In the genomic region with DNA sequence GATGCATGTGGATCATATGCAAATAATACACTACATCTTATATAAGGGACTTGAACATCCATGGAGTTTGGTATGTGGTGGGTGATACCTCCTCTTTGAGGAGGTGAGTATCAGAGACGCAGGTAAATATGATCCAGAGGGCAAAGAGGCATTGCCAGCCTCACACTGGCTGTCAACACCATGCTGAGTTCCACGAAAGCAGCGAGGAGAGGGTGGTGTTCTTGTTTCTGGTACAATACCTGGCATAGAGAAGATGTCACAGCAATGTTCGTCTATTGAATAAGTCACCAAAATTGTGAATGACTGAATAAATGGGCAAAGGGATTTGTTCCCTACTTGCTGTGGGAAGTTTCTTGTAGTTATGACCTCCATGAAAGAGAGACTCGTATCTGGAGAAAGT, we compare ENCODE assay signal across 33 cellular contexts.
"Had no signal": no experiment of that assay in that cellular context is flagged by ENCODE, and none has a peak within 500 bp of the region (broad histone marks: within the 10 kb centered on the region; RNA-seq: fewer than 3 reads in every experiment).

No MANE protein-coding gene starts in this region.

- H3K4me1 ChIP-seq: adrenal gland, ascending aorta, body of pancreas, breast epithelium had no signal

- H3K4me3 ChIP-seq: adrenal gland, ascending aorta, body of pancreas, breast epithelium, cardiac muscle cell had no signal

- FAIRE-seq: astrocyte, bronchial epithelial cell had no signal

- H3K27me3 ChIP-seq: adrenal gland, ascending aorta, body of pancreas, brain microvascular endothelial cell, breast epithelium, cardiac muscle cell had no signal

- ATAC-seq: activated naive CD4-positive, alpha-beta T cell treated with anti-CD3 and anti-CD28 coated beads, Interleukin-2, amount 50 U/mL, for 72 hours; activated naive CD8-positive, alpha-beta T cell treated with anti-CD3 and anti-CD28 coated beads, Interleukin-2, amount 50 U/mL, for 24 hours; activated T-cell treated with anti-CD3 and anti-CD28 coated beads, Interleukin-2, amount 50 U/mL, for 4 hours; activated T-cell treated with anti-CD3 and anti-CD28 coated beads, Interleukin-2, amount 50 U/mL, for 72 hours; activated T-helper 17 cell treated with anti-CD3 and anti-CD28 coated beads, Interleukin-2, amount 50 U/mL, for 72 hours; body of pancreas had no signal

- H3K36me3 ChIP-seq: adrenal gland, brain microvascular endothelial cell, breast epithelium, cardiac muscle cell had no signal

- H3K27ac ChIP-seq: adrenal gland, ascending aorta, body of pancreas, brain microvascular endothelial cell, breast epithelium, cardiac muscle cell had no signal

- H3K9me3 ChIP-seq: adrenal gland, body of pancreas had no signal

- DNase-seq: activated effector memory CD4-positive, alpha-beta T cell treated with anti-CD3 and anti-CD28 coated beads, Interleukin-2, amount 50 U/mL, for 16 hours; activated effector memory CD4-positive, alpha-beta T cell treated with Interleukin-2 at 50 U/mL for 16 hours; activated gamma-delta T cell; activated gamma-delta T cell treated with Interleukin-2 at 50 U/mL for 16 hours; activated naive CD4-positive, alpha-beta T cell; activated naive CD4-positive, alpha-beta T cell treated with anti-CD3 and anti-CD28 coated beads for 36 hours; activated naive CD4-positive, alpha-beta T cell treated with anti-CD3 and anti-CD28 coated beads, Interleukin-2, amount 10 ng/mL, durations not matched to agents 7 days and 5 days; activated naive CD4-positive, alpha-beta T cell treated with anti-CD3 and anti-CD28 coated beads, Interleukin-2, amount 50 U/mL, for 16 hours; activated naive CD4-positive, alpha-beta T cell treated with Interleukin-2 at 50 U/mL for 16 hours; activated naive CD8-positive, alpha-beta T cell treated with anti-CD3 and anti-CD28 coated beads for 36 hours; activated naive CD8-positive, alpha-beta T cell treated with anti-CD3 and anti-CD28 coated beads, Interleukin-2, amount 10 ng/mL, durations not matched to agents 7 days and 5 days; activated naive CD8-positive, alpha-beta T cell treated with anti-CD3 and anti-CD28 coated beads, Interleukin-2, amount 50 U/mL, for 24 hours; activated T-cell treated with anti-CD3 and anti-CD28 coated beads, Interleukin-2, amount 50 U/mL, for 24 hours; activated T-cell treated with anti-CD3 and anti-CD28 coated beads, Interleukin-2, amount 50 U/mL, for 4 hours; activated T-cell treated with anti-CD3 and anti-CD28 coated beads, Interleukin-2, amount 50 U/mL, for 48 hours; activated T-cell treated with anti-CD3 and anti-CD28 coated beads, Interleukin-2, amount 50 U/mL, for 72 hours; adrenal gland; amniotic stem cell; amygdala; anterior cingulate cortex; aorta; body of pancreas; brain microvascular endothelial cell; caudate nucleus; central memory CD4-positive, alpha-beta T cell; cerebellar nuclear complex had no signal
